In genomic region chr1:150610576-150610975, GRCh38 we compare ENCODE assay signal across 9 cellular contexts. TPM values are rescaled to one million over a fixed set of nuclear protein-coding genes. Genes with fewer than 3 reads are reported as not detected.
DNase-seq lines count a peak whose midpoint lies in the region; ATAC-seq, FAIRE-seq and TF ChIP-seq lines count a peak whose summit lies in the region.
"Had no signal": no experiment of that assay in that cellular context is flagged by ENCODE, and none has a peak within 500 bp of the region (broad histone marks: within the 10 kb centered on the region; RNA-seq: fewer than 3 reads in every experiment).

No MANE protein-coding gene starts in this region.

- no peak for ATAC-seq in CD4-positive, alpha-beta T cell (ENCODE audit: poor library complexity)
- ATAC-seq in HG03521 (IDR thresholded peaks at IDR 0.05; ENCODE audit: unreplicated experiment), result no peak

- TF ChIP-seq POLR2A in endothelial cell of umbilical vein (IDR thresholded peaks at IDR 0.05; ENCODE audit: low read depth, low read length), result no peak

- no peaks in the 10 kb centered on the region for H3K27me3 Mint-ChIP-seq in CD4-positive, alpha-beta T cell

- H3K9me3 Mint-ChIP-seq in CD4-positive, alpha-beta T cell, result no peaks in the 10 kb centered on the region
- H3K9me3 Mint-ChIP-seq: nephron had no signal

- H3K9me3 ChIP-seq in CD4-positive, alpha-beta T cell (ENCODE audit: control insufficient read depth, low read length), result no peaks in the 10 kb centered on the region
- H3K9me3 ChIP-seq in endothelial cell of umbilical vein (replicated peaks; ENCODE audit: control insufficient read depth, insufficient read depth, low read length), result no peaks in the 10 kb centered on the region

- no peaks in the 10 kb centered on the region for H3K27me3 ChIP-seq in CD4-positive, alpha-beta T cell (ENCODE audit: control insufficient read depth, insufficient read depth, low read length)
- no peaks in the 10 kb centered on the region for H3K27me3 ChIP-seq in endothelial cell of umbilical vein (ENCODE audit: control insufficient read depth in 2 of 2, insufficient read depth in 2 of 2, low read length in 2 of 2)
- no peaks in the 10 kb centered on the region for H3K27me3 ChIP-seq in rectal smooth muscle tissue (ENCODE audit: control insufficient read depth, insufficient read depth, low read length)

- H3K4me3 Mint-ChIP-seq in CD4-positive, alpha-beta T cell, result no peak overlapping the region
- H3K4me3 Mint-ChIP-seq: nephron had no signal

- POLR2A ChIA-PET in CD4-positive, alpha-beta T cell (lab: Charles Lee), result interaction anchor here (1.2 to 3.0 kb wide), 3 partner anchors 19 to 49 kb away, joined by 4 to 13 read pairs (median 7); partner anchors contain the start of gene ENSA
- POLR2A ChIA-PET in endothelial cell of umbilical vein (lab: Charles Lee), result interaction anchor here (1.7 kb wide), 1 partner anchor 31 kb away, joined by 12 read pairs; the partner anchor contains the start of gene MCL1

- CTCF ChIA-PET in CD4-positive, alpha-beta T cell (lab: Charles Lee), result interaction anchor here (1.2 to 3.6 kb wide), 3 partner anchors 10 to 50 kb away, joined by 4 to 20 read pairs (median 18); no protein-coding TSS in a partner anchor
- CTCF ChIA-PET in endothelial cell of umbilical vein (lab: Charles Lee), result interaction anchor here (1.4 to 1.7 kb wide), 2 partner anchors 9 to 31 kb away, joined by 3 to 6 read pairs; partner anchors contain the start of gene MCL1

- peak overlapping the region; percentile 19 for H3K9ac ChIP-seq in endothelial cell of umbilical vein (replicated peaks; ENCODE audit: extremely low read depth, insufficient read depth, low read length)
- H3K9ac ChIP-seq in rectal smooth muscle tissue (ENCODE audit: low read length), result no peak overlapping the region

- H3K36me3 ChIP-seq in endothelial cell of umbilical vein (ENCODE audit: control insufficient read depth in 2 of 2, extremely low read depth in 1 of 2, insufficient read depth in 2 of 2, low read length in 2 of 2) (no peaks in the 10 kb centered on the region), rectal smooth muscle tissue (ENCODE audit: control insufficient read depth, insufficient read depth, low read length) (no peaks in the 10 kb centered on the region)

- H3K79me2 ChIP-seq in endothelial cell of umbilical vein (ENCODE audit: control insufficient read depth, insufficient read depth, low read length), result peaks cover 13% of the 10 kb centered on the region

- H3K36me3 Mint-ChIP-seq in CD4-positive, alpha-beta T cell (ENCODE audit: low read depth), result peaks cover 23% of the 10 kb centered on the region

- H2AFZ ChIP-seq in endothelial cell of umbilical vein (ENCODE audit: low read depth, low read length), result no peak overlapping the region

- peak overlapping the region; percentile 80 for H3K27ac Mint-ChIP-seq in CD4-positive, alpha-beta T cell

- FAIRE-seq in endothelial cell of umbilical vein (lab: Jason Lieb, UNC), result no peak

- DNase-seq in CD4-positive, alpha-beta T cell, result no peak
- peak; percentile 41 for DNase-seq in RPMI8226
- DNase-seq in endothelial cell of umbilical vein (ENCODE audit: low read depth, low spot score), result no peak
- no peak for DNase-seq in glomerular visceral epithelial cell (ENCODE audit: extremely low spot score)
- DNase-seq in GM19240 (ENCODE audit: insufficient read length, low spot score), result no peak
- no peak for DNase-seq in NCI-H2227 (lab: John Stamatoyannopoulos, UW; ENCODE audit: unreplicated experiment)

- TF ChIP-seq CTCF in CD4-positive, alpha-beta T cell (IDR thresholded peaks at IDR 0.05), result no peak
- TF ChIP-seq CTCF in endothelial cell of umbilical vein (IDR thresholded peaks at IDR 0.05; ENCODE audit: extremely low read depth in 1 of 2, insufficient read depth in 1 of 2, low read depth in 1 of 2, low read length in 2 of 2), result no peak

- H3K4me3 ChIP-seq in endothelial cell of umbilical vein (replicated peaks in 1 of 3; ENCODE audit: insufficient read depth in 1 of 3, low read depth in 1 of 3, low read length in 3 of 3) (no peak overlapping the region), rectal smooth muscle tissue (ENCODE audit: low read length) (no peak overlapping the region)

- no TSS peak for BruUV-seq in endothelial cell of umbilical vein (replicated peaks; lab: Mats Ljungman, UMichigan)

- no peak overlapping the region for H3K4me2 ChIP-seq in endothelial cell of umbilical vein (ENCODE audit: insufficient read depth, low read length)

- dilution Hi-C loops in endothelial cell of umbilical vein (cut with MboI; ENCODE audit: extremely low pct_ligation_motif_present, low sequenced_read_pairs), result no loop called here

- H4K20me1 ChIP-seq in endothelial cell of umbilical vein (replicated peaks; ENCODE audit: control insufficient read depth, extremely low read depth, insufficient read depth, low read length), result no peaks in the 10 kb centered on the region

- intact Hi-C loops in CD4-positive, alpha-beta T cell (cut with DNase I, micrococcal nuclease), result loop anchor here in 1 of 2 experiments (2.0 kb wide), 1 partner anchor 48 kb away; no protein-coding TSS in a partner anchor
- intact Hi-C loops in endothelial cell of umbilical vein (cut with micrococcal nuclease), result loop anchor here (2.0 kb wide), 1 partner anchor 18 kb away; the partner anchor contains the start of gene ENSA

- peaks cover 38% of the 10 kb centered on the region for H3K4me1 Mint-ChIP-seq in CD4-positive, alpha-beta T cell (ENCODE audit: low read depth)

- H3K9me1 ChIP-seq in endothelial cell of umbilical vein (replicated peaks; ENCODE audit: control insufficient read depth, extremely low read depth, insufficient read depth, low read length), result no peaks in the 10 kb centered on the region

- H3K4me1 ChIP-seq in endothelial cell of umbilical vein (ENCODE audit: control insufficient read depth, extremely low read depth, insufficient read depth, low read length), result peaks cover 42% of the 10 kb centered on the region
- peaks cover 10% of the 10 kb centered on the region for H3K4me1 ChIP-seq in rectal smooth muscle tissue (ENCODE audit: control insufficient read depth, insufficient read depth, low read length)

- peak overlapping the region; percentile 75 for H3K27ac ChIP-seq in CD4-positive, alpha-beta T cell (ENCODE audit: low read depth, low read length)
- H3K27ac ChIP-seq in endothelial cell of umbilical vein (ENCODE audit: insufficient read depth, low read depth, low read length) (peak overlapping the region; percentile 100), rectal smooth muscle tissue (ENCODE audit: low read depth, low read length) (peak overlapping the region; percentile 84)

TF ChIP-seq in endothelial cell of umbilical vein, 7 proteins besides CTCF, POLR2A, EP300 and RAD21:
- TF ChIP-seq POLR2AphosphoS5 (IDR thresholded peaks at IDR 0.05; ENCODE audit: insufficient read depth, low read depth, low read length) (no peak), EZH2 (IDR thresholded peaks at IDR 0.05; ENCODE audit: borderline replicate concordance, low read depth, low read length, severe bottlenecking) (no peak), MYC (IDR thresholded peaks at IDR 0.05; ENCODE audit: low read depth, low read length) (no peak), JUN (IDR thresholded peaks at IDR 0.05; ENCODE audit: borderline replicate concordance, insufficient read depth, insufficient read length, low read depth) (no peak), MAX (IDR thresholded peaks at IDR 0.05; ENCODE audit: insufficient read depth, insufficient read length) (no peak), FOS (IDR thresholded peaks at IDR 0.05; ENCODE audit: borderline replicate concordance, insufficient read depth, low read length) (no peak), GATA2 (IDR thresholded peaks at IDR 0.05; ENCODE audit: insufficient read depth, insufficient read length, low read depth, low read length) (no peak)

RNA-seq across cellular contexts. Expression of gene ENSA, which starts 18.8 kb away (rescaled TPM):
- total RNA-seq in CD4-positive, alpha-beta T cell, result 100 to 1,000 TPM; 132 to 137 TPM
- 155 and 162 TPM in 2 replicates for total RNA-seq in endothelial cell of umbilical vein
- 30.5 and 32.4 TPM in 2 replicates for polyA plus RNA-seq in endothelial cell of umbilical vein
- polyA plus RNA-seq in endothelial cell of umbilical vein (2011; cell fraction: cytosol; rRNA removed), result 111 and 131 TPM in 2 replicates
- 42.8 and 60.9 TPM in 2 replicates for polyA plus RNA-seq in endothelial cell of umbilical vein (2011; cell fraction: nucleus; rRNA removed)
- polyA plus RNA-seq in endothelial cell of umbilical vein (2012), result 83.2 and 112 TPM in 2 replicates
- polyA minus RNA-seq in endothelial cell of umbilical vein, result 20.8 and 22.0 TPM in 2 replicates
- polyA minus RNA-seq in endothelial cell of umbilical vein (2011; cell fraction: cytosol; rRNA and poly(A)+ RNA removed), result 45.0 TPM
- polyA minus RNA-seq in endothelial cell of umbilical vein (2011; cell fraction: nucleus; rRNA and poly(A)+ RNA removed), result 22.8 and 31.9 TPM in 2 replicates

RNA-seq across cellular contexts. Expression of gene MCL1, which starts 31.2 kb away (rescaled TPM):
- 100 to 1,000 TPM; 737 to 747 TPM for total RNA-seq in CD4-positive, alpha-beta T cell
- total RNA-seq in endothelial cell of umbilical vein, result 186 and 212 TPM in 2 replicates
- 63.9 and 87.3 TPM in 2 replicates for polyA plus RNA-seq in endothelial cell of umbilical vein
- 71.3 and 83.7 TPM in 2 replicates for polyA plus RNA-seq in endothelial cell of umbilical vein (2011; cell fraction: cytosol; rRNA removed)
- polyA plus RNA-seq in endothelial cell of umbilical vein (2011; cell fraction: nucleus; rRNA removed), result 334 and 381 TPM in 2 replicates
- polyA plus RNA-seq in endothelial cell of umbilical vein (2012), result 120 and 171 TPM in 2 replicates
- 129 and 158 TPM in 2 replicates for polyA minus RNA-seq in endothelial cell of umbilical vein
- polyA minus RNA-seq in endothelial cell of umbilical vein (2011; cell fraction: cytosol; rRNA and poly(A)+ RNA removed), result 105 TPM
- 263 and 290 TPM in 2 replicates for polyA minus RNA-seq in endothelial cell of umbilical vein (2011; cell fraction: nucleus; rRNA and poly(A)+ RNA removed)
